ENCODE assay signal across 11 cellular contexts in the genomic region with DNA sequence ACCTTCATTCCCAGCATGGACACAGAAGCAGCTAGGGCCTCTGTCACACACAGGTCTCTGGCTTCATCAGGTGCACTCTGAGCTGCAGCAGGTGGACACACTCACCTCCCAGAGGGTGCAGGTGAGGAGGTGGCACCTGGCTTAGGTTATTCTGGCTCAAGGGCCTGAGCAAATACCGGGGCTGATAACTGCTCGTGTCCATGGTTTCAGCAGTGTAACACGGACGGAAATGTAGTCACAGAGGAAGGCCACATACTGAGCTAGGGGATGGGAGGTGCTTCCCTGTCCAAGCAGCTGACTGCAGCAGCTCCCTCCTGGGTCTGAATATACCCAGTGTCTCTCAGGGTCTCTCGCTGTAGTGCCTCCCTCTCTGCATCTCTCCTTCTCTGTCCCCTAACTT. TPM values are rescaled to one million over a fixed set of nuclear protein-coding genes. Genes with fewer than 3 reads are reported as not detected.
DNase-seq lines count a peak whose midpoint lies in the region; ATAC-seq and TF ChIP-seq lines count a peak whose summit lies in the region.
"Had no signal": no experiment of that assay in that cellular context is flagged by ENCODE, and none has a peak within 500 bp of the region (broad histone marks: within the 10 kb centered on the region; RNA-seq: fewer than 3 reads in every experiment).

No MANE protein-coding gene starts in this region.

- peak; percentile 21 for ATAC-seq in WTC11
- ATAC-seq in left lung: peak; percentile 90
- ATAC-seq in stimulated activated naive CD8-positive, alpha-beta T cell treated with anti-CD3 and anti-CD28 coated beads, Interleukin-15, Interleukin-2, amounts not matched to agents 100 U/mL and 50 U/mL, for 24 hours: no peak
- ATAC-seq: natural killer cell treated with Interleukin-12 subunit alpha and Interleukin-12 subunit beta and Interleukin-15 and Interleukin-18, amount 100 ng/mL, for 72 hours had no signal

- H3K4me1 Mint-ChIP-seq in WTC11 (peaks cover 31% of the 10 kb centered on the region), type B pancreatic cell (ENCODE audit: unreplicated experiment) (peaks cover 52% of the 10 kb centered on the region)

- TF ChIP-seq CTCF in WTC11 (IDR thresholded peaks at IDR 0.05): no peak
- no peak for TF ChIP-seq CTCF in left lung (IDR thresholded peaks at IDR 0.05)
- TF ChIP-seq CTCF in type B pancreatic cell (conservative IDR thresholded peaks at IDR 0.05): no peak

- intact Hi-C loops in left lung (cut with DNase I): no loop called here

- H3K36me3 Mint-ChIP-seq in WTC11: no peaks in the 10 kb centered on the region; the same call in 1 of the 2 replicates
- peaks cover 13% of the 10 kb centered on the region for H3K36me3 Mint-ChIP-seq in type B pancreatic cell

- POLR2A ChIA-PET in WTC11 (lab: Charles Lee): interaction anchor here (1.7 kb wide), 1 partner anchor 15 kb away, joined by 5 read pairs; no protein-coding TSS in a partner anchor

- peaks cover 0 to 5% of the 10 kb centered on the region in 2 donors for H3K9me3 ChIP-seq in left lung

- CTCF ChIA-PET in WTC11 (lab: Charles Lee): interaction anchor here (1.0 to 4.4 kb wide), 5 partner anchors 10 to 37 kb away, joined by 3 to 29 read pairs (median 4); no protein-coding TSS in a partner anchor

- H3K4me3 Mint-ChIP-seq in WTC11 (no peak overlapping the region), type B pancreatic cell (no peak overlapping the region)
- H3K4me3 Mint-ChIP-seq: natural killer cell treated with Interleukin-12 subunit alpha and Interleukin-12 subunit beta and Interleukin-15 and Interleukin-18, amount 100 ng/mL, for 72 hours had no signal

- H3K9me3 Mint-ChIP-seq in WTC11 (0 out of 2 replicates have a peak, but pooled peaks cover 4% of the 10 kb centered on the region), type B pancreatic cell (peaks cover 6% of the 10 kb centered on the region)

- H3K27me3 ChIP-seq in left lung: no peaks in the 10 kb centered on the region

- no peak overlapping the region for H3K27ac Mint-ChIP-seq in WTC11
- peak overlapping the region; percentile 86 for H3K27ac Mint-ChIP-seq in type B pancreatic cell
- H3K27ac Mint-ChIP-seq: natural killer cell treated with Interleukin-12 subunit alpha and Interleukin-12 subunit beta and Interleukin-15 and Interleukin-18, amount 100 ng/mL, for 72 hours had no signal

- DNase-seq in activated CD8-positive, alpha-beta memory T cell treated with anti-CD3 and anti-CD28 coated beads for 24 hours: peak; percentile 41
- DNase-seq in activated CD8-positive, alpha-beta memory T cell treated with anti-CD3 and anti-CD28 coated beads, Interleukin-2, amount 50 U/mL, for 4 hours: no peak
- DNase-seq in WTC11 (ENCODE audit: low spot score) (no peak), left lung (peak in 1 of 2 donors; percentile 76), type B pancreatic cell (ENCODE audit: extremely low spot score, unreplicated experiment) (no peak), cerebellar nuclear complex (lab: John Stamatoyannopoulos, UW) (no peak), glomerular visceral epithelial cell (ENCODE audit: extremely low spot score) (no peak)
- no peak for DNase-seq in stimulated activated naive CD8-positive, alpha-beta T cell treated with anti-CD3 and anti-CD28 coated beads, Interleukin-15, Interleukin-2, amounts not matched to agents 100 U/mL and 50 U/mL, for 24 hours
- DNase-seq: ACHN; stimulated activated CD4-positive, alpha-beta T cell treated with anti-CD3 and anti-CD28 coated beads, Interleukin-2, amount 100 ng/mL, for 48 hours had no signal

- H3K27me3 Mint-ChIP-seq in WTC11 (ENCODE audit: low read depth) (peaks cover 7% of the 10 kb centered on the region), type B pancreatic cell (no peaks in the 10 kb centered on the region)
- H3K27me3 Mint-ChIP-seq: natural killer cell treated with Interleukin-12 subunit alpha and Interleukin-12 subunit beta and Interleukin-15 and Interleukin-18, amount 100 ng/mL, for 72 hours had no signal

- peak overlapping the region in 1 of 2 donors; percentile 60 for H3K27ac ChIP-seq in left lung

- peaks cover 32 to 69% of the 10 kb centered on the region in 2 donors for H3K4me1 ChIP-seq in left lung

- H3K36me3 ChIP-seq in left lung: no peaks in the 10 kb centered on the region

- no peak overlapping the region for H3K4me3 ChIP-seq in left lung

TF ChIP-seq in WTC11, 78 proteins besides CTCF, POLR2A, EP300 and RAD21 (continues in another document):
- no peak for TF ChIP-seq MYBL2 (CRISPR knock-in tag; IDR thresholded peaks at IDR 0.05)
- TF ChIP-seq ATF1 (CRISPR knock-in tag; IDR thresholded peaks at IDR 0.05): no peak
- TF ChIP-seq ZNF317 (CRISPR knock-in tag; IDR thresholded peaks at IDR 0.05; ENCODE audit: borderline replicate concordance, low read depth): no peak
- no peak for TF ChIP-seq RELA (CRISPR knock-in tag; IDR thresholded peaks at IDR 0.05; ENCODE audit: borderline replicate concordance)
- TF ChIP-seq JAZF1 (CRISPR knock-in tag; IDR thresholded peaks at IDR 0.05): no peak
- TF ChIP-seq, protein P1, sequence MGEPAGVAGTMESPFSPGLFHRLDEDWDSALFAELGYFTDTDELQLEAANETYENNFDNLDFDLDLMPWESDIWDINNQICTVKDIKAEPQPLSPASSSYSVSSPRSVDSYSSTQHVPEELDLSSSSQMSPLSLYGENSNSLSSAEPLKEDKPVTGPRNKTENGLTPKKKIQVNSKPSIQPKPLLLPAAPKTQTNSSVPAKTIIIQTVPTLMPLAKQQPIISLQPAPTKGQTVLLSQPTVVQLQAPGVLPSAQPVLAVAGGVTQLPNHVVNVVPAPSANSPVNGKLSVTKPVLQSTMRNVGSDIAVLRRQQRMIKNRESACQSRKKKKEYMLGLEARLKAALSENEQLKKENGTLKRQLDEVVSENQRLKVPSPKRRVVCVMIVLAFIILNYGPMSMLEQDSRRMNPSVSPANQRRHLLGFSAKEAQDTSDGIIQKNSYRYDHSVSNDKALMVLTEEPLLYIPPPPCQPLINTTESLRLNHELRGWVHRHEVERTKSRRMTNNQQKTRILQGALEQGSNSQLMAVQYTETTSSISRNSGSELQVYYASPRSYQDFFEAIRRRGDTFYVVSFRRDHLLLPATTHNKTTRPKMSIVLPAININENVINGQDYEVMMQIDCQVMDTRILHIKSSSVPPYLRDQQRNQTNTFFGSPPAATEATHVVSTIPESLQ (CRISPR knock-in tag; IDR thresholded peaks at IDR 0.05): no peak
- no peak for TF ChIP-seq ZNF416 (CRISPR knock-in tag; IDR thresholded peaks at IDR 0.05)
- no peak for TF ChIP-seq CBFB (CRISPR knock-in tag; IDR thresholded peaks at IDR 0.05; ENCODE audit: low read depth)
- no peak for TF ChIP-seq ZNF263 (CRISPR knock-in tag; IDR thresholded peaks at IDR 0.05; ENCODE audit: low read depth)
- TF ChIP-seq, protein P2, sequence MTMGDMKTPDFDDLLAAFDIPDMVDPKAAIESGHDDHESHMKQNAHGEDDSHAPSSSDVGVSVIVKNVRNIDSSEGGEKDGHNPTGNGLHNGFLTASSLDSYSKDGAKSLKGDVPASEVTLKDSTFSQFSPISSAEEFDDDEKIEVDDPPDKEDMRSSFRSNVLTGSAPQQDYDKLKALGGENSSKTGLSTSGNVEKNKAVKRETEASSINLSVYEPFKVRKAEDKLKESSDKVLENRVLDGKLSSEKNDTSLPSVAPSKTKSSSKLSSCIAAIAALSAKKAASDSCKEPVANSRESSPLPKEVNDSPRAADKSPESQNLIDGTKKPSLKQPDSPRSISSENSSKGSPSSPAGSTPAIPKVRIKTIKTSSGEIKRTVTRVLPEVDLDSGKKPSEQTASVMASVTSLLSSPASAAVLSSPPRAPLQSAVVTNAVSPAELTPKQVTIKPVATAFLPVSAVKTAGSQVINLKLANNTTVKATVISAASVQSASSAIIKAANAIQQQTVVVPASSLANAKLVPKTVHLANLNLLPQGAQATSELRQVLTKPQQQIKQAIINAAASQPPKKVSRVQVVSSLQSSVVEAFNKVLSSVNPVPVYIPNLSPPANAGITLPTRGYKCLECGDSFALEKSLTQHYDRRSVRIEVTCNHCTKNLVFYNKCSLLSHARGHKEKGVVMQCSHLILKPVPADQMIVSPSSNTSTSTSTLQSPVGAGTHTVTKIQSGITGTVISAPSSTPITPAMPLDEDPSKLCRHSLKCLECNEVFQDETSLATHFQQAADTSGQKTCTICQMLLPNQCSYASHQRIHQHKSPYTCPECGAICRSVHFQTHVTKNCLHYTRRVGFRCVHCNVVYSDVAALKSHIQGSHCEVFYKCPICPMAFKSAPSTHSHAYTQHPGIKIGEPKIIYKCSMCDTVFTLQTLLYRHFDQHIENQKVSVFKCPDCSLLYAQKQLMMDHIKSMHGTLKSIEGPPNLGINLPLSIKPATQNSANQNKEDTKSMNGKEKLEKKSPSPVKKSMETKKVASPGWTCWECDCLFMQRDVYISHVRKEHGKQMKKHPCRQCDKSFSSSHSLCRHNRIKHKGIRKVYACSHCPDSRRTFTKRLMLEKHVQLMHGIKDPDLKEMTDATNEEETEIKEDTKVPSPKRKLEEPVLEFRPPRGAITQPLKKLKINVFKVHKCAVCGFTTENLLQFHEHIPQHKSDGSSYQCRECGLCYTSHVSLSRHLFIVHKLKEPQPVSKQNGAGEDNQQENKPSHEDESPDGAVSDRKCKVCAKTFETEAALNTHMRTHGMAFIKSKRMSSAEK (CRISPR knock-in tag; IDR thresholded peaks at IDR 0.05; ENCODE audit: borderline replicate concordance): no peak
- no peak for TF ChIP-seq NR2C2 (CRISPR knock-in tag; IDR thresholded peaks at IDR 0.05)
- TF ChIP-seq, protein P3, sequence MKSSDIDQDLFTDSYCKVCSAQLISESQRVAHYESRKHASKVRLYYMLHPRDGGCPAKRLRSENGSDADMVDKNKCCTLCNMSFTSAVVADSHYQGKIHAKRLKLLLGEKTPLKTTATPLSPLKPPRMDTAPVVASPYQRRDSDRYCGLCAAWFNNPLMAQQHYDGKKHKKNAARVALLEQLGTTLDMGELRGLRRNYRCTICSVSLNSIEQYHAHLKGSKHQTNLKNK (CRISPR knock-in tag; IDR thresholded peaks at IDR 0.05): no peak
- TF ChIP-seq, protein P4, sequence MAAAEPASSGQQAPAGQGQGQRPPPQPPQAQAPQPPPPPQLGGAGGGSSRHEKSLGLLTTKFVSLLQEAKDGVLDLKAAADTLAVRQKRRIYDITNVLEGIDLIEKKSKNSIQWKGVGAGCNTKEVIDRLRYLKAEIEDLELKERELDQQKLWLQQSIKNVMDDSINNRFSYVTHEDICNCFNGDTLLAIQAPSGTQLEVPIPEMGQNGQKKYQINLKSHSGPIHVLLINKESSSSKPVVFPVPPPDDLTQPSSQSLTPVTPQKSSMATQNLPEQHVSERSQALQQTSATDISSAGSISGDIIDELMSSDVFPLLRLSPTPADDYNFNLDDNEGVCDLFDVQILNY (CRISPR knock-in tag; IDR thresholded peaks at IDR 0.05): no peak
- TF ChIP-seq NFYB (CRISPR knock-in tag; conservative IDR thresholded peaks at IDR 0.05; ENCODE audit: low read depth): no peak
- no peak for TF ChIP-seq SP1 (CRISPR knock-in tag; conservative IDR thresholded peaks at IDR 0.05)
- TF ChIP-seq ZNF138 (CRISPR knock-in tag; conservative IDR thresholded peaks at IDR 0.05): no peak

RNA-seq across cellular contexts. Expression of a gene that starts 5.7 kb away (rescaled TPM):
- total RNA-seq in WTC11 (2021): 9.8 to 11.6 TPM (median 10.6 TPM) in 3 replicates
- 10 to 100 TPM; 29.1 to 30.4 TPM for total RNA-seq in left lung
- total RNA-seq in type B pancreatic cell (ENCODE audit: low replicate concordance): 28.1 and 34.7 TPM in 2 replicates
